8 cellular contexts compared by ENCODE assay signal in the genomic region with DNA sequence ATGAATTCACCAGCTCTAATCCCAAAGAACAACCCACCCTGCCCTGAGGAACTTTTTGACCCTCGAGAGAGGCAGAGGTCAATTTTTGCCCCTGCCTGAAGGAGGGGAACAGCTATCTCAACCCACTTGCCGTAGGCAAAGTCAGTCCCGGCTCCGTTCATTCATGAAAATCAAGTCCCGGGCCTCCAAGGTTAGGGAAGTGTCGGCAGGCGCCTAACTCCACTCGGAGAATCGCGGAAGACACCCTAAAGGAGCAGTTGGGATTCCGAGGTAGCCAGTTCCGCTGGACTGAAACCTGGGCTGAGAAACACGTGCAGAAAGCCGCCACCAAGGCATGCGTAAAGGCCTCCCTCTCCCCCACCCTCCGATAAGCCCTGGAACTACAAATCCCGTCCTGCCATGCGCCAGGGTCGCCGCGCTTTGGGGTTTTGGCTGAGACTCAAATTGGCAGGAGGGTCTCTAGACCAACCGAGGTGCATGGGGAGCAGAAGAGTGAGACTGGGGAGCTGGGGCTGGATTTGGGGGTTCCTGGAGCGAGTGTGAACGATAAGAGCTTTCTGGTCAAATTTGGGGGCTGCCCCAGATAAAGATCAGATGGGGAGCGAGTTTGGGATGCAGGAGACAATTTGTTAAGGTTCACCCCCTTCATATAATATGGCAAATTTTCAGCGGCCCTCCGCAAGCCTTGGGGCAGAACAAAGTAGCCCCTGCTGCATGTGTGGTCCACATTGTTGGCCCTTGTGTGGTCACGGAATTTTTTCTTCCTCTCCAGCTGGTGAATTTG. TPM values are rescaled to one million over a fixed set of nuclear protein-coding genes. Genes with fewer than 3 reads are reported as not detected.
DNase-seq lines count a peak whose midpoint lies in the region; ATAC-seq and TF ChIP-seq lines count a peak whose summit lies in the region.

A gene (minus strand): TSS at position 290 of the 784 bp plus-strand sequence. CDS start 2,955 bp downstream, outside the sequence.

- ATAC-seq in left colon (peak; percentile 55), GM18498 (IDR thresholded peaks at IDR 0.05; ENCODE audit: unreplicated experiment) (no peak)

- intact Hi-C loops in colonic mucosa (cut with DNase I) (loop anchor here (5.0 kb wide), 1 partner anchor 33 kb away; no protein-coding TSS in a partner anchor), left colon (cut with DNase I, micrococcal nuclease) (no loop called here)

- peak within 1 kb of the TSS; percentile 82 for H3K27ac ChIP-seq in colonic mucosa

- no peaks in the 10 kb centered on the region for H3K4me1 ChIP-seq in colonic mucosa

- no peak for TF ChIP-seq CTCF in colonic mucosa (IDR thresholded peaks at IDR 0.05)

- peak within 1 kb of the TSS; percentile 53 to 90 for H3K9ac ChIP-seq in colonic mucosa (ENCODE audit: low read depth in 2 of 2, low read length in 2 of 2)

- DNase-seq in ACHN (peak; percentile 67), GM19240 (ENCODE audit: insufficient read length, low spot score) (peak; percentile 91), NCI-H226 (peak; percentile 28), colonic mucosa (peak; percentile 78), left colon (peak; percentile 68 to 69)
- DNase-seq in activated CD4-positive, CD25-positive, alpha-beta regulatory T cell treated with anti-CD3 and anti-CD28 coated beads, Interleukin-2, amount 50 U/mL, for 72 hours, result peak; percentile 58
- DNase-seq in stimulated activated CD4-positive, alpha-beta T cell treated with anti-CD3 and anti-CD28 coated beads, Interleukin-1b, Interleukin-23, amount 100 ng/mL, for 48 hours, result peak; percentile 79

- in situ Hi-C loops in ACHN (cut with HindIII; ENCODE audit: low pct_ligation_motif_present, low pct_unique_long_range_greater_than_20kb, low sequenced_read_pairs), result no loop called here

- H3K36me3 ChIP-seq in colonic mucosa, result peaks cover under 1% of the 10 kb centered on the region

- H3K4me3 ChIP-seq in colonic mucosa, result peak within 1 kb of the TSS; percentile 72

- H3K27me3 ChIP-seq in colonic mucosa, result no peaks in the 10 kb centered on the region

- H3K9me3 ChIP-seq in colonic mucosa, result no peaks in the 10 kb centered on the region

RNA-seq across cellular contexts. Expression of the gene that starts here (rescaled TPM):
- 10 to 100 TPM; 46.7 to 65.5 TPM for total RNA-seq in colonic mucosa
- 10 to 100 TPM; 39.5 to 74.0 TPM for total RNA-seq in left colon

Comparison
In these comparisons a context has a peak if more than half of its experiments do, and no peak if none do; other contexts are left out.
1. DNase-seq: peak in every context shown above with its lines; median percentile 91 in GM19240; 79 in stimulated activated CD4-positive, alpha-beta T cell treated with anti-CD3 and anti-CD28 coated beads, Interleukin-1b, Interleukin-23, amount 100 ng/mL, for 48 hours; 78 in colonic mucosa; 68 in left colon; 67 in ACHN; 58 in activated CD4-positive, CD25-positive, alpha-beta regulatory T cell treated with anti-CD3 and anti-CD28 coated beads, Interleukin-2, amount 50 U/mL, for 72 hours; 28 in NCI-H226.